1 cellular context compared by ENCODE assay signal in genomic region chr7:30920584-30921539, GRCh38.
A peak's percentile ranks its signal among the peaks of the same experiment; 100 is the strongest.
TF ChIP-seq lines count a peak whose summit lies in the region.

No MANE protein-coding gene starts in this region.

TF ChIP-seq in K562, 482 proteins besides CTCF, POLR2A, EP300 and RAD21 (continued from another document and continues in another):
- TF ChIP-seq, protein P1, sequence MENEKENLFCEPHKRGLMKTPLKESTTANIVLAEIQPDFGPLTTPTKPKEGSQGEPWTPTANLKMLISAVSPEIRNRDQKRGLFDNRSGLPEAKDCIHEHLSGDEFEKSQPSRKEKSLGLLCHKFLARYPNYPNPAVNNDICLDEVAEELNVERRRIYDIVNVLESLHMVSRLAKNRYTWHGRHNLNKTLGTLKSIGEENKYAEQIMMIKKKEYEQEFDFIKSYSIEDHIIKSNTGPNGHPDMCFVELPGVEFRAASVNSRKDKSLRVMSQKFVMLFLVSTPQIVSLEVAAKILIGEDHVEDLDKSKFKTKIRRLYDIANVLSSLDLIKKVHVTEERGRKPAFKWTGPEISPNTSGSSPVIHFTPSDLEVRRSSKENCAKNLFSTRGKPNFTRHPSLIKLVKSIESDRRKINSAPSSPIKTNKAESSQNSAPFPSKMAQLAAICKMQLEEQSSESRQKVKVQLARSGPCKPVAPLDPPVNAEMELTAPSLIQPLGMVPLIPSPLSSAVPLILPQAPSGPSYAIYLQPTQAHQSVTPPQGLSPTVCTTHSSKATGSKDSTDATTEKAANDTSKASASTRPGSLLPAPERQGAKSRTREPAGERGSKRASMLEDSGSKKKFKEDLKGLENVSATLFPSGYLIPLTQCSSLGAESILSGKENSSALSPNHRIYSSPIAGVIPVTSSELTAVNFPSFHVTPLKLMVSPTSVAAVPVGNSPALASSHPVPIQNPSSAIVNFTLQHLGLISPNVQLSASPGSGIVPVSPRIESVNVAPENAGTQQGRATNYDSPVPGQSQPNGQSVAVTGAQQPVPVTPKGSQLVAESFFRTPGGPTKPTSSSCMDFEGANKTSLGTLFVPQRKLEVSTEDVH (IDR thresholded peaks at IDR 0.05; ENCODE audit: low read depth, partially characterized antibody): no peak
- TF ChIP-seq HDAC2 (IDR thresholded peaks at IDR 0.05) (peak; percentile 24), FOXJ2 (tag; IDR thresholded peaks at IDR 0.05) (no peak), ZNF609 (CRISPR knock-in tag; IDR thresholded peaks at IDR 0.05; ENCODE audit: borderline replicate concordance) (no peak), ZNF76 (CRISPR knock-in tag; IDR thresholded peaks at IDR 0.05; ENCODE audit: borderline replicate concordance) (no peak), NFXL1 (CRISPR knock-in tag; IDR thresholded peaks at IDR 0.05) (no peak), ATF3 (IDR thresholded peaks at IDR 0.05) (peak; percentile 95), ATF3 (CRISPR knock-in tag; conservative IDR thresholded peaks at IDR 0.05) (peak; percentile 75; the same call in 1 of the 2 replicates), RFX5 (IDR thresholded peaks at IDR 0.05; ENCODE audit: low read depth, low read length) (no peak), HNRNPK (IDR thresholded peaks at IDR 0.05; ENCODE audit: low read depth, low read length, poor library complexity, severe bottlenecking) (no peak), NCOA4 (IDR thresholded peaks at IDR 0.05; ENCODE audit: partially characterized antibody) (no peak), ZC3H4 (CRISPR knock-in tag; IDR thresholded peaks at IDR 0.05; ENCODE audit: borderline replicate concordance) (no peak), RBM14 (IDR thresholded peaks at IDR 0.05; ENCODE audit: borderline replicate concordance, insufficient read depth, low read depth, low read length) (no peak), ZNF586 (CRISPR knock-in tag; conservative IDR thresholded peaks at IDR 0.05) (no peak), PREB (CRISPR knock-in tag; IDR thresholded peaks at IDR 0.05) (no peak), RBBP5 (IDR thresholded peaks at IDR 0.05; ENCODE audit: borderline replicate concordance, insufficient read depth, low read length, poor library complexity, severe bottlenecking) (no peak), RBFOX2 (IDR thresholded peaks at IDR 0.05; ENCODE audit: low read depth, low read length) (no peak), ESRRB (CRISPR knock-in tag; IDR thresholded peaks at IDR 0.05; ENCODE audit: borderline replicate concordance) (no peak), STAG1 (CRISPR knock-in tag; IDR thresholded peaks at IDR 0.05; ENCODE audit: borderline replicate concordance) (no peak), SRF (CRISPR knock-in tag; IDR thresholded peaks at IDR 0.05) (no peak), HCFC1 (IDR thresholded peaks at IDR 0.05; ENCODE audit: low read depth, low read length) (no peak), TCF3 (CRISPR knock-in tag; IDR thresholded peaks at IDR 0.05) (peak; percentile 59), TSHZ1 (CRISPR knock-in tag; IDR thresholded peaks at IDR 0.05) (no peak), TSC22D4 (tag; IDR thresholded peaks at IDR 0.05) (no peak), ZNF583 (CRISPR knock-in tag; IDR thresholded peaks at IDR 0.05) (no peak), THRB (CRISPR knock-in tag; conservative IDR thresholded peaks at IDR 0.05) (0 out of 2 replicates have a peak, but pooled peaks have one; percentile 21), ZBTB43 (CRISPR knock-in tag; IDR thresholded peaks at IDR 0.05) (no peak), GATAD2A (IDR thresholded peaks at IDR 0.05) (0 out of 2 replicates have a peak, but pooled peaks have one; percentile 50), CHD4 (IDR thresholded peaks at IDR 0.05; ENCODE audit: insufficient read depth, insufficient replicate concordance, low read depth, low read length, poor library complexity, severe bottlenecking) (no peak), PHF21A (IDR thresholded peaks at IDR 0.05; ENCODE audit: borderline replicate concordance, low read depth) (no peak), ZBTB12 (CRISPR knock-in tag; IDR thresholded peaks at IDR 0.05) (no peak), ZNF830 (CRISPR knock-in tag; IDR thresholded peaks at IDR 0.05) (no peak), SMARCA4 (IDR thresholded peaks at IDR 0.05) (peak; percentile 60), ZNF668 (CRISPR knock-in tag; IDR thresholded peaks at IDR 0.05) (no peak), TAL1 (IDR thresholded peaks at IDR 0.05) (0 out of 2 replicates have a peak, but pooled peaks have one; percentile 24), LARP7 (IDR thresholded peaks at IDR 0.05) (0 out of 2 replicates have a peak, but pooled peaks have one; percentile 58), JUN (IDR thresholded peaks at IDR 0.05; ENCODE audit: borderline replicate concordance, low read depth, low read length) (peak; percentile 91), JUN (CRISPR knock-in tag; IDR thresholded peaks at IDR 0.05; ENCODE audit: borderline replicate concordance) (no peak), MBD2 (IDR thresholded peaks at IDR 0.05; ENCODE audit: borderline replicate concordance, low read depth) (no peak; the same call in 1 of the 2 replicates)
- TF ChIP-seq, protein P2, sequence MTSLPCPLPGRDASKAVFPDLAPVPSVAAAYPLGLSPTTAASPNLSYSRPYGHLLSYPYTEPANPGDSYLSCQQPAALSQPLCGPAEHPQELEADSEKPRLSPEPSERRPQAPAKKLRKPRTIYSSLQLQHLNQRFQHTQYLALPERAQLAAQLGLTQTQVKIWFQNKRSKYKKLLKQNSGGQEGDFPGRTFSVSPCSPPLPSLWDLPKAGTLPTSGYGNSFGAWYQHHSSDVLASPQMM (CRISPR knock-in tag; IDR thresholded peaks at IDR 0.05): no peak
- TF ChIP-seq, protein P3, sequence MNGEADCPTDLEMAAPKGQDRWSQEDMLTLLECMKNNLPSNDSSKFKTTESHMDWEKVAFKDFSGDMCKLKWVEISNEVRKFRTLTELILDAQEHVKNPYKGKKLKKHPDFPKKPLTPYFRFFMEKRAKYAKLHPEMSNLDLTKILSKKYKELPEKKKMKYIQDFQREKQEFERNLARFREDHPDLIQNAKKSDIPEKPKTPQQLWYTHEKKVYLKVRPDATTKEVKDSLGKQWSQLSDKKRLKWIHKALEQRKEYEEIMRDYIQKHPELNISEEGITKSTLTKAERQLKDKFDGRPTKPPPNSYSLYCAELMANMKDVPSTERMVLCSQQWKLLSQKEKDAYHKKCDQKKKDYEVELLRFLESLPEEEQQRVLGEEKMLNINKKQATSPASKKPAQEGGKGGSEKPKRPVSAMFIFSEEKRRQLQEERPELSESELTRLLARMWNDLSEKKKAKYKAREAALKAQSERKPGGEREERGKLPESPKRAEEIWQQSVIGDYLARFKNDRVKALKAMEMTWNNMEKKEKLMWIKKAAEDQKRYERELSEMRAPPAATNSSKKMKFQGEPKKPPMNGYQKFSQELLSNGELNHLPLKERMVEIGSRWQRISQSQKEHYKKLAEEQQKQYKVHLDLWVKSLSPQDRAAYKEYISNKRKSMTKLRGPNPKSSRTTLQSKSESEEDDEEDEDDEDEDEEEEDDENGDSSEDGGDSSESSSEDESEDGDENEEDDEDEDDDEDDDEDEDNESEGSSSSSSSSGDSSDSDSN (IDR thresholded peaks at IDR 0.05; ENCODE audit: borderline replicate concordance in 1 of 2, low read depth in 2 of 2, low read length in 2 of 2): no peak
